ENCODE assay signal across 9 cellular contexts in genomic region chr5:174020069-174020927, GRCh38. TPM values are rescaled to one million over a fixed set of nuclear protein-coding genes. Genes with fewer than 3 reads are reported as not detected.
DNase-seq lines count a peak whose midpoint lies in the region; TF ChIP-seq lines count a peak whose summit lies in the region.
"Not testable (repeated sequence)": the region's sequence is repeated elsewhere in the genome, so short reads cannot be mapped to it uniquely, and the experiment has no call there.
"Had no signal": no experiment of that assay in that cellular context is flagged by ENCODE, and none has a peak within 500 bp of the region (broad histone marks: within the 10 kb centered on the region; RNA-seq: fewer than 3 reads in every experiment).

No MANE protein-coding gene starts in this region.

- peak overlapping the region; percentile 13 for H3K4me2 ChIP-seq in H9 (ENCODE audit: insufficient read depth, insufficient read length, low read length)

- not testable (repeated sequence) for H3K23ac ChIP-seq in H9 (ENCODE audit: insufficient read length, low read depth, low read length)

- not testable (repeated sequence) for H2BK15ac ChIP-seq in H9 (ENCODE audit: low read depth, low read length)

- peak overlapping the region; percentile 14 for H2AFZ ChIP-seq in H9 (ENCODE audit: low read length)

- DNase-seq in DMS153 (lab: John Stamatoyannopoulos, UW) (peak; percentile 49), H9 (peak; percentile 59), NCI-H1105 (lab: John Stamatoyannopoulos, UW) (peak; percentile 1), OCI-M1 (lab: John Stamatoyannopoulos, UW) (peak; percentile 75), fibroblast of mammary gland (ENCODE audit: low read depth) (peak; percentile 65)
- peak; percentile 24 for DNase-seq in activated naive CD4-positive, alpha-beta T cell treated with anti-CD3 and anti-CD28 coated beads, Interleukin-2, amount 10 ng/mL, durations not matched to agents 7 days and 5 days
- not testable (repeated sequence) for DNase-seq in transverse colon

- H4K91ac ChIP-seq in H9 (ENCODE audit: insufficient read length, low read depth, low read length): not testable (repeated sequence)

- peak overlapping the region; percentile 73 to 81 for H3K4me3 Mint-ChIP-seq in H9
- not testable (repeated sequence) for H3K4me3 Mint-ChIP-seq in activated naive CD4-positive, alpha-beta T cell treated with anti-CD3 and anti-CD28 coated beads, Interleukin-2, amount 10 ng/mL, durations not matched to agents 7 days and 5 days

- WGBS in H9 (ENCODE audit: extremely low coverage, insufficient read length, low lambda C conversion rate): no CpG with 5 or more reads among the region's 19 CpGs
- 70% methylated on average over 16 of the region's 19 CpGs for WGBS in liver
- 76 to 80% methylated on average over 1 to 19 of the region's 19 CpGs for WGBS in transverse colon (ENCODE audit: low coverage in 1 of 2), 2 donors

- not testable (repeated sequence) for H3K9me3 ChIP-seq in H9 (ENCODE audit: control insufficient read depth, low read depth, low read length); liver (ENCODE audit: control insufficient read depth in 4 of 4, low read length in 3 of 4); transverse colon

- H2AK5ac ChIP-seq in H9 (ENCODE audit: insufficient read length, low read length): not testable (repeated sequence)

- peak overlapping the region; percentile 37 for H3K9ac ChIP-seq in H9 (ENCODE audit: extremely low read depth, insufficient read length, low read length)
- H3K9ac ChIP-seq in liver (ENCODE audit: low read depth in 1 of 2, low read length in 2 of 2): not testable (repeated sequence)

- H3K27me3 ChIP-seq in H9 (ENCODE audit: insufficient read depth, low read length); liver (ENCODE audit: control insufficient read depth in 4 of 4, insufficient read depth in 4 of 4, low read length in 3 of 4); transverse colon: not testable (repeated sequence)

- H3K27ac ChIP-seq in H9 (ENCODE audit: insufficient read length, low read depth, low read length); liver (ENCODE audit: low read depth in 1 of 2, low read length in 2 of 2); transverse colon: not testable (repeated sequence)

- H3K14ac ChIP-seq in H9 (ENCODE audit: insufficient read depth, low read length): not testable (repeated sequence)

- peak; percentile 81 to 84 for TF ChIP-seq RAD21 in liver (IDR thresholded peaks at IDR 0.05)

- H3K9me3 Mint-ChIP-seq in H9: peaks cover 5 to 19% of the 10 kb centered on the region in 2 experiments; a peak in 4 of 5 replicates
- H3K9me3 Mint-ChIP-seq in activated naive CD4-positive, alpha-beta T cell treated with anti-CD3 and anti-CD28 coated beads, Interleukin-2, amount 10 ng/mL, durations not matched to agents 7 days and 5 days: not testable (repeated sequence)

- H2BK5ac ChIP-seq in H9 (ENCODE audit: insufficient read length, low read length): not testable (repeated sequence)

- H4K5ac ChIP-seq in H9 (ENCODE audit: insufficient read length, low read depth, low read length): not testable (repeated sequence)

- H3K36me3 ChIP-seq in liver (ENCODE audit: control insufficient read depth in 4 of 4, insufficient read depth in 3 of 4, low read depth in 1 of 4, low read length in 3 of 4); transverse colon: not testable (repeated sequence)

- not testable (repeated sequence) for H3K27me3 Mint-ChIP-seq in H9 (ENCODE audit: low read depth); activated naive CD4-positive, alpha-beta T cell treated with anti-CD3 and anti-CD28 coated beads, Interleukin-2, amount 10 ng/mL, durations not matched to agents 7 days and 5 days

- TF ChIP-seq CTCF in H9 (conservative IDR thresholded peaks at IDR 0.05): peak; percentile 78
- peak; percentile 62 for TF ChIP-seq CTCF in fibroblast of mammary gland (conservative IDR thresholded peaks at IDR 0.05; ENCODE audit: control insufficient read depth, insufficient read depth, low read depth, low read length)
- TF ChIP-seq CTCF in liver (IDR thresholded peaks at IDR 0.05; ENCODE audit: low read depth, low read length, missing input control): peak; percentile 67
- peak; percentile 17 to 46 (median 36) for TF ChIP-seq CTCF in transverse colon (IDR thresholded peaks at IDR 0.05)

- H4K20me1 ChIP-seq in H9 (ENCODE audit: control insufficient read depth, insufficient read depth, insufficient read length): not testable (repeated sequence)

- CTCF ChIA-PET in activated naive CD4-positive, alpha-beta T cell treated with anti-CD3 and anti-CD28 coated beads, Interleukin-2, amount 10 ng/mL, durations not matched to agents 7 days and 5 days (lab: Charles Lee): interaction anchor here (1.3 kb wide), 1 partner anchor 292 kb away, joined by 3 read pairs; no protein-coding TSS in a partner anchor

- H4K8ac ChIP-seq in H9 (replicated peaks; ENCODE audit: insufficient read length, low read depth, low read length): not testable (repeated sequence)

- not testable (repeated sequence) for H2BK20ac ChIP-seq in H9 (ENCODE audit: low read depth, low read length, poor library complexity, severe bottlenecking)

- TF ChIP-seq EP300 in transverse colon (IDR thresholded peaks at IDR 0.05; ENCODE audit: low read depth): not testable (repeated sequence)

- in situ Hi-C loops in transverse colon (cut with MboI; ENCODE audit: low pct_ligation_motif_present in 1 of 4, low pct_unique_long_range_greater_than_20kb in 1 of 4, low sequenced_read_pairs in 3 of 4): not testable (repeated sequence)

- H2BK120ac ChIP-seq in H9 (ENCODE audit: low read depth, low read length, poor library complexity, severe bottlenecking): not testable (repeated sequence)

- H3K79me2 ChIP-seq in H9 (ENCODE audit: insufficient read depth, low read length): not testable (repeated sequence)

- intact Hi-C loops in transverse colon (cut with DNase I; ENCODE audit: low total_unique reads): not testable (repeated sequence)

- H3K23me2 ChIP-seq in H9 (ENCODE audit: insufficient read length, low read depth, low read length, poor library complexity, severe bottlenecking): not testable (repeated sequence)

- H3K56ac ChIP-seq in H9 (ENCODE audit: insufficient read length, low read depth, low read length): not testable (repeated sequence)

- not testable (repeated sequence) for H3K4me1 ChIP-seq in H9 (ENCODE audit: insufficient read depth, low read length); liver (ENCODE audit: control insufficient read depth in 4 of 4, insufficient read depth in 4 of 4, low read length in 3 of 4); transverse colon

- not testable (repeated sequence) for TF ChIP-seq POLR2A in transverse colon (IDR thresholded peaks at IDR 0.05)

- not testable (repeated sequence) for H3K4ac ChIP-seq in H9 (ENCODE audit: low read depth, low read length)

- H2BK12ac ChIP-seq in H9 (ENCODE audit: insufficient read length, low read depth, low read length): not testable (repeated sequence)

- H3T11ph ChIP-seq in H9 (ENCODE audit: low read length): peak overlapping the region; percentile 53

- H3K27ac Mint-ChIP-seq in H9: peak overlapping the region; percentile 58 to 85 (median 66); a peak in 6 of 7 replicates
- H3K27ac Mint-ChIP-seq in activated naive CD4-positive, alpha-beta T cell treated with anti-CD3 and anti-CD28 coated beads, Interleukin-2, amount 10 ng/mL, durations not matched to agents 7 days and 5 days: not testable (repeated sequence)

- peaks cover 20 to 25% of the 10 kb centered on the region in 2 experiments for H3K4me1 Mint-ChIP-seq in H9
- H3K4me1 Mint-ChIP-seq in activated naive CD4-positive, alpha-beta T cell treated with anti-CD3 and anti-CD28 coated beads, Interleukin-2, amount 10 ng/mL, durations not matched to agents 7 days and 5 days: not testable (repeated sequence)

- not testable (repeated sequence) for H3K4me3 ChIP-seq in fibroblast of mammary gland (ENCODE audit: control insufficient read depth, low read depth, low read length); liver (ENCODE audit: low read depth in 1 of 3, low read length in 3 of 3); transverse colon

- not testable (repeated sequence) for H3K18ac ChIP-seq in H9 (ENCODE audit: insufficient read length, low read depth, low read length)

- not testable (repeated sequence) for H3K79me1 ChIP-seq in H9 (ENCODE audit: insufficient read depth, low read depth, low read length, poor library complexity, severe bottlenecking)

- H3K36me3 Mint-ChIP-seq in H9 (ENCODE audit: insufficient read depth in 1 of 3, low read depth in 3 of 3): peaks cover 0 to 21% (median 0%) of the 10 kb centered on the region in 3 experiments; a peak in 3 of 7 replicates
- H3K36me3 Mint-ChIP-seq in activated naive CD4-positive, alpha-beta T cell treated with anti-CD3 and anti-CD28 coated beads, Interleukin-2, amount 10 ng/mL, durations not matched to agents 7 days and 5 days: not testable (repeated sequence)

RNA-seq across cellular contexts. Expression of gene NSG2, which starts 25.2 kb away (rescaled TPM):
- total RNA-seq in H9 (2021) (not detected in 2 replicates), liver (under 1 TPM in 1 of 2 donors, not detected in 1; 0.14 TPM), transverse colon (1 to 10 TPM in 2 of 4 donors, not detected in 2; 1.4 to 4.0 TPM)
- polyA plus RNA-seq in liver: not detected
- total RNA-seq: natural killer cell treated with Interleukin-12 subunit alpha and Interleukin-12 subunit beta and Interleukin-15 and Interleukin-18, amount 100 ng/mL, for 72 hours had no signal

RNA-seq across cellular contexts. Expression of gene C5orf47, which starts 31.3 kb away (rescaled TPM):
- total RNA-seq in H9 (2021) (0.09 and 0.11 TPM in 2 replicates), liver (under 1 TPM in 1 of 2 donors, not detected in 1; 0.08 TPM), transverse colon (not detected)
- not detected for polyA plus RNA-seq in liver
- total RNA-seq: natural killer cell treated with Interleukin-12 subunit alpha and Interleukin-12 subunit beta and Interleukin-15 and Interleukin-18, amount 100 ng/mL, for 72 hours had no signal
